In genomic region chr4:183171484-183172267, GRCh38 we compare ENCODE assay signal across 1 cellular context.
TF ChIP-seq lines count a peak whose summit lies in the region.

No MANE protein-coding gene starts in this region.

TF ChIP-seq in WTC11, 78 proteins besides CTCF, POLR2A, EP300 and RAD21:
- TF ChIP-seq, protein P1, sequence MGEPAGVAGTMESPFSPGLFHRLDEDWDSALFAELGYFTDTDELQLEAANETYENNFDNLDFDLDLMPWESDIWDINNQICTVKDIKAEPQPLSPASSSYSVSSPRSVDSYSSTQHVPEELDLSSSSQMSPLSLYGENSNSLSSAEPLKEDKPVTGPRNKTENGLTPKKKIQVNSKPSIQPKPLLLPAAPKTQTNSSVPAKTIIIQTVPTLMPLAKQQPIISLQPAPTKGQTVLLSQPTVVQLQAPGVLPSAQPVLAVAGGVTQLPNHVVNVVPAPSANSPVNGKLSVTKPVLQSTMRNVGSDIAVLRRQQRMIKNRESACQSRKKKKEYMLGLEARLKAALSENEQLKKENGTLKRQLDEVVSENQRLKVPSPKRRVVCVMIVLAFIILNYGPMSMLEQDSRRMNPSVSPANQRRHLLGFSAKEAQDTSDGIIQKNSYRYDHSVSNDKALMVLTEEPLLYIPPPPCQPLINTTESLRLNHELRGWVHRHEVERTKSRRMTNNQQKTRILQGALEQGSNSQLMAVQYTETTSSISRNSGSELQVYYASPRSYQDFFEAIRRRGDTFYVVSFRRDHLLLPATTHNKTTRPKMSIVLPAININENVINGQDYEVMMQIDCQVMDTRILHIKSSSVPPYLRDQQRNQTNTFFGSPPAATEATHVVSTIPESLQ (CRISPR knock-in tag; IDR thresholded peaks at IDR 0.05), result no peak
- TF ChIP-seq ZNF396 (CRISPR knock-in tag; IDR thresholded peaks at IDR 0.05; ENCODE audit: borderline replicate concordance), result no peak
- no peak for TF ChIP-seq CREB1 (CRISPR knock-in tag; IDR thresholded peaks at IDR 0.05)
- no peak for TF ChIP-seq MAX (CRISPR knock-in tag; IDR thresholded peaks at IDR 0.05)
- no peak for TF ChIP-seq ERG (CRISPR knock-in tag; IDR thresholded peaks at IDR 0.05)
- no peak for TF ChIP-seq GABPB1 (CRISPR knock-in tag; IDR thresholded peaks at IDR 0.05)
- TF ChIP-seq, protein P2, sequence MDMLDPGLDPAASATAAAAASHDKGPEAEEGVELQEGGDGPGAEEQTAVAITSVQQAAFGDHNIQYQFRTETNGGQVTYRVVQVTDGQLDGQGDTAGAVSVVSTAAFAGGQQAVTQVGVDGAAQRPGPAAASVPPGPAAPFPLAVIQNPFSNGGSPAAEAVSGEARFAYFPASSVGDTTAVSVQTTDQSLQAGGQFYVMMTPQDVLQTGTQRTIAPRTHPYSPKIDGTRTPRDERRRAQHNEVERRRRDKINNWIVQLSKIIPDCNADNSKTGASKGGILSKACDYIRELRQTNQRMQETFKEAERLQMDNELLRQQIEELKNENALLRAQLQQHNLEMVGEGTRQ (CRISPR knock-in tag; IDR thresholded peaks at IDR 0.05), result no peak
- TF ChIP-seq, protein P3, sequence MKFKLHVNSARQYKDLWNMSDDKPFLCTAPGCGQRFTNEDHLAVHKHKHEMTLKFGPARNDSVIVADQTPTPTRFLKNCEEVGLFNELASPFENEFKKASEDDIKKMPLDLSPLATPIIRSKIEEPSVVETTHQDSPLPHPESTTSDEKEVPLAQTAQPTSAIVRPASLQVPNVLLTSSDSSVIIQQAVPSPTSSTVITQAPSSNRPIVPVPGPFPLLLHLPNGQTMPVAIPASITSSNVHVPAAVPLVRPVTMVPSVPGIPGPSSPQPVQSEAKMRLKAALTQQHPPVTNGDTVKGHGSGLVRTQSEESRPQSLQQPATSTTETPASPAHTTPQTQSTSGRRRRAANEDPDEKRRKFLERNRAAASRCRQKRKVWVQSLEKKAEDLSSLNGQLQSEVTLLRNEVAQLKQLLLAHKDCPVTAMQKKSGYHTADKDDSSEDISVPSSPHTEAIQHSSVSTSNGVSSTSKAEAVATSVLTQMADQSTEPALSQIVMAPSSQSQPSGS (CRISPR knock-in tag; IDR thresholded peaks at IDR 0.05; ENCODE audit: borderline replicate concordance, low read depth), result no peak
- TF ChIP-seq MYBL2 (CRISPR knock-in tag; IDR thresholded peaks at IDR 0.05), result no peak
- no peak for TF ChIP-seq NFE2L1 (CRISPR knock-in tag; IDR thresholded peaks at IDR 0.05)
- no peak for TF ChIP-seq STAT6 (CRISPR knock-in tag; conservative IDR thresholded peaks at IDR 0.05; ENCODE audit: low read depth)
- TF ChIP-seq FOXP4 (CRISPR knock-in tag; IDR thresholded peaks at IDR 0.05), result no peak
- no peak for TF ChIP-seq SP1 (CRISPR knock-in tag; conservative IDR thresholded peaks at IDR 0.05)
- no peak for TF ChIP-seq TP53 (CRISPR knock-in tag; IDR thresholded peaks at IDR 0.05)
- TF ChIP-seq, protein P4, sequence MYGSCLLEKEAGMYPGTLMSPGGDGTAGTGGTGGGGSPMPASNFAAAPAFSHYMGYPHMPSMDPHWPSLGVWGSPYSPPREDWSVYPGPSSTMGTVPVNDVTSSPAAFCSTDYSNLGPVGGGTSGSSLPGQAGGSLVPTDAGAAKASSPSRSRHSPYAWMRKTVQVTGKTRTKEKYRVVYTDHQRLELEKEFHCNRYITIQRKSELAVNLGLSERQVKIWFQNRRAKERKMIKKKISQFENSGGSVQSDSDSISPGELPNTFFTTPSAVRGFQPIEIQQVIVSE (CRISPR knock-in tag; IDR thresholded peaks at IDR 0.05; ENCODE audit: borderline replicate concordance), result no peak
- no peak for TF ChIP-seq CBFB (CRISPR knock-in tag; IDR thresholded peaks at IDR 0.05; ENCODE audit: low read depth)
- no peak for TF ChIP-seq ZNF423 (CRISPR knock-in tag; IDR thresholded peaks at IDR 0.05)
- TF ChIP-seq JAZF1 (CRISPR knock-in tag; IDR thresholded peaks at IDR 0.05), result no peak
- TF ChIP-seq, protein P5, sequence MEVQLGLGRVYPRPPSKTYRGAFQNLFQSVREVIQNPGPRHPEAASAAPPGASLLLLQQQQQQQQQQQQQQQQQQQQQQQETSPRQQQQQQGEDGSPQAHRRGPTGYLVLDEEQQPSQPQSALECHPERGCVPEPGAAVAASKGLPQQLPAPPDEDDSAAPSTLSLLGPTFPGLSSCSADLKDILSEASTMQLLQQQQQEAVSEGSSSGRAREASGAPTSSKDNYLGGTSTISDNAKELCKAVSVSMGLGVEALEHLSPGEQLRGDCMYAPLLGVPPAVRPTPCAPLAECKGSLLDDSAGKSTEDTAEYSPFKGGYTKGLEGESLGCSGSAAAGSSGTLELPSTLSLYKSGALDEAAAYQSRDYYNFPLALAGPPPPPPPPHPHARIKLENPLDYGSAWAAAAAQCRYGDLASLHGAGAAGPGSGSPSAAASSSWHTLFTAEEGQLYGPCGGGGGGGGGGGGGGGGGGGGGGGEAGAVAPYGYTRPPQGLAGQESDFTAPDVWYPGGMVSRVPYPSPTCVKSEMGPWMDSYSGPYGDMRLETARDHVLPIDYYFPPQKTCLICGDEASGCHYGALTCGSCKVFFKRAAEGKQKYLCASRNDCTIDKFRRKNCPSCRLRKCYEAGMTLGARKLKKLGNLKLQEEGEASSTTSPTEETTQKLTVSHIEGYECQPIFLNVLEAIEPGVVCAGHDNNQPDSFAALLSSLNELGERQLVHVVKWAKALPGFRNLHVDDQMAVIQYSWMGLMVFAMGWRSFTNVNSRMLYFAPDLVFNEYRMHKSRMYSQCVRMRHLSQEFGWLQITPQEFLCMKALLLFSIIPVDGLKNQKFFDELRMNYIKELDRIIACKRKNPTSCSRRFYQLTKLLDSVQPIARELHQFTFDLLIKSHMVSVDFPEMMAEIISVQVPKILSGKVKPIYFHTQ (CRISPR knock-in tag; IDR thresholded peaks at IDR 0.05), result no peak
- no peak for TF ChIP-seq ZNF532 (CRISPR knock-in tag; IDR thresholded peaks at IDR 0.05; ENCODE audit: borderline replicate concordance)
